Comparison of ENCODE assay signal across 22 cellular contexts in genomic region chr4:33086351-33086900, GRCh38.
"Had no signal": no experiment of that assay in that cellular context is flagged by ENCODE, and none has a peak within 500 bp of the region (broad histone marks: within the 10 kb centered on the region; RNA-seq: fewer than 3 reads in every experiment).

No MANE protein-coding gene starts in this region.

- H3K36me3 ChIP-seq: colonic mucosa, gastrocnemius medialis, left lung, thyroid gland, WERI-Rb-1 had no signal

- ATAC-seq: activated T-cell treated with anti-CD3 and anti-CD28 coated beads, Interleukin-2, amount 50 U/mL, for 72 hours; esophagus mucosa; gastrocnemius medialis; left lung; stimulated activated naive B cell treated with anti-CD40 and anti-IgM and Interleukin-4, amounts not matched to agents 10 μg/mL and 1 μg/mL and 100 μg/mL, for 72 hours had no signal

- H3K27ac ChIP-seq: colonic mucosa, gastrocnemius medialis, left lung, thyroid gland, WERI-Rb-1 had no signal

- DNase-seq: activated CD4-positive, alpha-beta T cell treated with anti-CD3 and anti-CD28 coated beads for 1 hour; activated CD4-positive, alpha-beta T cell treated with anti-CD3 and anti-CD28 coated beads, Interleukin-2, amount 50 U/mL, for 4 hours; activated gamma-delta T cell; activated naive CD8-positive, alpha-beta T cell treated with anti-CD3 and anti-CD28 coated beads for 36 hours; activated T-cell treated with anti-CD3 and anti-CD28 coated beads, Interleukin-2, amount 50 U/mL, for 72 hours; caudate nucleus; colonic mucosa; effector CD4-positive, alpha-beta T cell; gastrocnemius medialis; head of caudate nucleus; kidney; left lung; midbrain; nephron progenitor cell; occipital lobe; retina; stimulated activated naive B cell treated with anti-CD40 and anti-IgM and Interleukin-4, amounts not matched to agents 10 μg/mL and 1 μg/mL and 100 μg/mL, for 72 hours; SW 1271; T-helper 2 cell; thyroid gland; WERI-Rb-1 had no signal

- H3K4me1 ChIP-seq: colonic mucosa, gastrocnemius medialis, left lung, thyroid gland had no signal

- H3K27me3 ChIP-seq: colonic mucosa, gastrocnemius medialis, left lung, thyroid gland had no signal

- H3K4me3 ChIP-seq: colonic mucosa, gastrocnemius medialis, left lung, thyroid gland had no signal
